In the genomic region with DNA sequence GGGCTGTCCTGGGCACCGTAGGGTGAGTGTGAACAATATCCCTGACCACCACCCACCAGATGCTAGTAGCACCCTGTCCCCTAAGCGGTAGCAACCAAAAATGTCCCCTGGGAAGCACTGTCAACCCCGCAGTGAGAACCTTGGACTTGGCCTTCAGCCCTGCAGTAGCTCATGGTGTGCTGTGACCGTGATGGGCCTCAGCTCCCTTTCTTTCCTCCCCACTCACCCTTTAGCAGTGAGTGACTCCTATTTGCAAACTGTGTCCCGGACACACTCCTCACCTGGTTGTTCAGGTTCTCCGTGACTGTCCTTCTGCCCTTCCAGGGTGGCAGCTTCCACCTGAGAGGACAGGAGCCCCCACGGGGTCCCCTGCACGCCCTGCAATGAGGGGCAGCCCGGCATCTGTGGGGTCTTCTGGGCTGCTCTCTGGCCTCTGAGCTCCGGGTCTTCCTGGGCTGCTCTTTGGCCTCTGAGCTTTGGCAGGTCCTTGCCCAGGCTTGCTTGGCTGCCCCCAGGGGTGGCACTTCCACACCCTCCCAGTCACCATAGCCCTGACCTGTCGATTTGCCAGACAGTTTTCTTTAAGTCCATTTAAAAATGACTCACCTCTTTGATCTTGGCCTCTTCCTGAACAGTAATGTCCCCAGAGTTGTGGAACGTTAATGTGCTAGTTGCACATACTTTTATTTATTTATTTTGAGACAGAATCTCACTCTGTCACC, we compare ENCODE assay signal across 1 cellular context.
TF ChIP-seq lines count a peak whose summit lies in the region.

No MANE protein-coding gene starts in this region.

TF ChIP-seq in GM23338, 12 proteins besides CTCF, POLR2A, EP300 and RAD21 (continued from another document):
- TF ChIP-seq, protein P1, sequence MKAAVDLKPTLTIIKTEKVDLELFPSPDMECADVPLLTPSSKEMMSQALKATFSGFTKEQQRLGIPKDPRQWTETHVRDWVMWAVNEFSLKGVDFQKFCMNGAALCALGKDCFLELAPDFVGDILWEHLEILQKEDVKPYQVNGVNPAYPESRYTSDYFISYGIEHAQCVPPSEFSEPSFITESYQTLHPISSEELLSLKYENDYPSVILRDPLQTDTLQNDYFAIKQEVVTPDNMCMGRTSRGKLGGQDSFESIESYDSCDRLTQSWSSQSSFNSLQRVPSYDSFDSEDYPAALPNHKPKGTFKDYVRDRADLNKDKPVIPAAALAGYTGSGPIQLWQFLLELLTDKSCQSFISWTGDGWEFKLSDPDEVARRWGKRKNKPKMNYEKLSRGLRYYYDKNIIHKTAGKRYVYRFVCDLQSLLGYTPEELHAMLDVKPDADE (IDR thresholded peaks at IDR 0.05): no peak
